Comparison of ENCODE assay signal across 13 cellular contexts in the genomic region with DNA sequence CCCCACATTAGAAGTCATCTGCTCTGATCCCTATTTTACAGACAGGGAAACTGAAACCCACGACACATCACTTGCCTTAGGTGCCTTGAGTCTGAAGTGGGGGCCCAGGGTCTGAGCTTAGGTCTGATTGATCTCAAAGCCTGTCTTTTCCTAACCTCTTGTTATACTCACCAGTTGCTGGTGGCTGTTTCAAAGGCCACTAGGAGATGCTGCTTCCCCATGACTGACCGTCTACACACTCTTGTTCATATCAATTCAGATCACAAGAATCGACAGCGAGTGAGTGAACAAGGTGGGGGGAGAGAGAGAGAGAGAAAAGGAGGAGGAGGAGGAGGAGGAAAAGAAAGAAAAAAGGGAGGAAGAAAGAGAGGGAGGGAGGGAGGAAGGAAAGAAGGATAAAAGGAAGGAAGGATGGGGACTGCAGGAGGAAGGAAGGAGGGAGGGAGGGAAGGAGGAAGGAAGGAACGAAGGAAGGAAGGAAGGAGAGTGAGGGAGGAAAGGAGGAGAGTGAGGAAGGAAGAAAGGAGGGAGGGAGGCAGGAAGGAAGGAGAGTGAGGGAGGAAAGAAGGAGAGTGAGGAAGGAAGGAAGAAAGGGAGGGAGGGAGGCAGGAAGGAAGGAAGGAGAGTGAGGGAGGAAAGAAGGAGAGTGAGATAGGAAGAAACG. TPM values are rescaled to one million over a fixed set of nuclear protein-coding genes. Genes with fewer than 3 reads are reported as not detected.
DNase-seq lines count a peak whose midpoint lies in the region; ATAC-seq and TF ChIP-seq lines count a peak whose summit lies in the region.
"Had no signal": no experiment of that assay in that cellular context is flagged by ENCODE, and none has a peak within 500 bp of the region (broad histone marks: within the 10 kb centered on the region; RNA-seq: fewer than 3 reads in every experiment).

No MANE protein-coding gene starts in this region.

- intact Hi-C loops in aorta (cut with DNase I), result no loop called here

- H3K36me3 Mint-ChIP-seq in T-cell, result no peaks in the 10 kb centered on the region

- H3K4me3 Mint-ChIP-seq in T-cell, result no peak overlapping the region

- peaks cover 17 to 21% of the 10 kb centered on the region in 2 donors for H3K27me3 Mint-ChIP-seq in T-cell

- POLR2A ChIA-PET in T-cell (lab: Charles Lee), result no interaction called here

- H3K4me1 ChIP-seq in aorta (ENCODE audit: control insufficient read depth in 1 of 2, insufficient read depth in 2 of 2, low read length in 2 of 2), result peaks cover 0 to 1% of the 10 kb centered on the region in 2 donors
- H3K4me1 ChIP-seq: lower lobe of right lung had no signal

- H3K27ac Mint-ChIP-seq in T-cell, result no peak overlapping the region
- H3K27ac Mint-ChIP-seq: activated T-helper 2 cell treated with anti-CD3 and anti-CD28 coated beads, Interferon-gamma antibody, Interleukin-2, Interleukin-4, amounts not matched to agents 10 μg/mL and 5 μg/mL and 100 μg/mL, durations not matched to agents 14 hours and 24 hours and 36 hours had no signal

- no peak overlapping the region for H3K4me3 ChIP-seq in AG09309 (ENCODE audit: control insufficient read depth, low read depth, low read length)
- H3K4me3 ChIP-seq in aorta (ENCODE audit: low read length in 2 of 2), result no peak overlapping the region
- H3K4me3 ChIP-seq: lower lobe of right lung had no signal

- CTCF ChIA-PET in T-cell (lab: Charles Lee), result interaction anchor here (0.6 to 1.1 kb wide), 5 partner anchors 79 to 301 kb away, joined by 3 to 5 read pairs (median 4); no protein-coding TSS in a partner anchor

- H3K4me1 Mint-ChIP-seq in T-cell, result peaks cover 5 to 27% (median 23%) of the 10 kb centered on the region in 3 donors

- ATAC-seq in T-cell (replicated peaks in 1 of 4) (peak; percentile 64 to 93 (median 73)), GM18873 (IDR thresholded peaks at IDR 0.05; ENCODE audit: low FRiP score, unreplicated experiment) (no peak), aorta (ENCODE audit: low FRiP score) (no peak)
- ATAC-seq: lower lobe of right lung had no signal

- H3K27ac ChIP-seq in aorta (ENCODE audit: low read depth in 1 of 2, low read length in 2 of 2), result no peak overlapping the region
- H3K27ac ChIP-seq: lower lobe of right lung had no signal

- no peaks in the 10 kb centered on the region for H3K9me3 Mint-ChIP-seq in T-cell
- H3K9me3 Mint-ChIP-seq: activated T-helper 2 cell treated with anti-CD3 and anti-CD28 coated beads, Interferon-gamma antibody, Interleukin-2, Interleukin-4, amounts not matched to agents 10 μg/mL and 5 μg/mL and 100 μg/mL, durations not matched to agents 14 hours and 24 hours and 36 hours had no signal

- TF ChIP-seq CTCF in AG09309 (IDR thresholded peaks at IDR 0.05; ENCODE audit: control insufficient read depth, insufficient read depth, low read depth, low read length, missing control alignments), result peak; percentile 3
- peak; percentile 33 for TF ChIP-seq CTCF in GM12873 (IDR thresholded peaks at IDR 0.05; ENCODE audit: insufficient read depth, low read depth, low read length, missing control alignments)

- H3K9me3 ChIP-seq in aorta (ENCODE audit: control insufficient read depth, low read length), result no peaks in the 10 kb centered on the region
- H3K9me3 ChIP-seq: lower lobe of right lung had no signal

- H3K27me3 ChIP-seq in aorta (ENCODE audit: control insufficient read depth in 1 of 2, insufficient read depth in 2 of 2, low read length in 1 of 2), result no peaks in the 10 kb centered on the region

- WGBS in aorta, 2 donors, result 21 to 51% methylated on average over 6 of the region's 6 CpGs

- H3K36me3 ChIP-seq in aorta (ENCODE audit: control insufficient read depth in 1 of 2, insufficient read depth in 2 of 2, low read length in 1 of 2), result no peaks in the 10 kb centered on the region
- H3K36me3 ChIP-seq: lower lobe of right lung had no signal

- DNase-seq in AG09309 (ENCODE audit: low read depth) (no peak), T-cell (peak in 30 of 34 experiments; percentile 4 to 55 (median 36)), NCI-H1092 (lab: John Stamatoyannopoulos, UW) (no peak), cerebellar cortex (ENCODE audit: low spot score) (no peak), aorta (no peak)
- peak; percentile 9 for DNase-seq in effector CD8-positive, alpha-beta T cell (lab: John Stamatoyannopoulos, UW)
- DNase-seq: Karpas-422, lower lobe of right lung, Right ventricle myocardium superior had no signal

RNA-seq across cellular contexts. Expression of gene OR10H1, which starts 3.3 kb away (rescaled TPM):
- total RNA-seq in T-cell, result under 1 TPM in 1 of 5 donors, not detected in 4; 0.16 TPM
- total RNA-seq in aorta, result under 1 TPM in 1 of 2 donors, not detected in 1; 0.10 TPM
- polyA plus RNA-seq in aorta, result not detected
- total RNA-seq: activated T-helper 2 cell treated with anti-CD3 and anti-CD28 coated beads, Interferon-gamma antibody, Interleukin-2, Interleukin-4, amounts not matched to agents 10 μg/mL and 5 μg/mL and 100 μg/mL, durations not matched to agents 14 hours and 24 hours and 36 hours; lower lobe of right lung; Right ventricle myocardium superior; temporal lobe had no signal

RNA-seq across cellular contexts. Expression of gene OR10H5, which starts 24.7 kb away (rescaled TPM):
- total RNA-seq in T-cell (not detected), aorta (not detected)
- polyA plus RNA-seq in aorta, result not detected
- total RNA-seq: activated T-helper 2 cell treated with anti-CD3 and anti-CD28 coated beads, Interferon-gamma antibody, Interleukin-2, Interleukin-4, amounts not matched to agents 10 μg/mL and 5 μg/mL and 100 μg/mL, durations not matched to agents 14 hours and 24 hours and 36 hours; lower lobe of right lung; Right ventricle myocardium superior; temporal lobe had no signal

Comparison
In these comparisons a context has a peak if more than half of its experiments do, and no peak if none do; other contexts are left out.
1. DNase-seq: peak in T-cell (30 of 34) and effector CD8-positive, alpha-beta T cell (single experiment); none in AG09309 (single experiment), NCI-H1092 (single experiment), cerebellar cortex (single experiment) and aorta (0 of 2).
2. ATAC-seq: peak in T-cell (4 of 4); none in GM18873 (single experiment) and aorta (single experiment).